22 cellular contexts compared by ENCODE assay signal in the genomic region with DNA sequence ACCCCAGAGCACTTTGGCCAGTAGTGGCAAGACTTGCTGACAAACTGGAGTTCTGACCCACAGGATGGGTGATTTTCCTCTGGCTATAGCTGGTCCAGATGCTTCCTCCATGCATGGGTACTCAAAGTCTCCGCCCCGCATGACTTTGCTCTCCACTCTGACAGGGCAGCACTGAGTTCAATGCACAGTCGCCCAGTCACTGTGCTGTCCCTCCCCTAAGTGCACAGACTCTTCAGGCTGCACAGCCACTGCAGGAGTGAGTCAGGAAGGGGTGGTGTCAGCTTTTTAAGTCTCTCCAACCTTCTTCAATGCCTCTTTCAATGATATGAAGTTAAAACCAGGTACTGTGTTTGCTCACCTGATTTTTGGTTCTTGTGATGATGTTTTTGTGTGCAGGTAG.
"Had no signal": no experiment of that assay in that cellular context is flagged by ENCODE, and none has a peak within 500 bp of the region (broad histone marks: within the 10 kb centered on the region; RNA-seq: fewer than 3 reads in every experiment).

No MANE protein-coding gene starts in this region.

- H3K4me1 ChIP-seq: parathyroid adenoma, stomach, testis, upper lobe of left lung had no signal

- DNase-seq: activated CD4-positive, alpha-beta memory T cell treated with anti-CD3 and anti-CD28 coated beads for 36 hours; activated CD4-positive, alpha-beta T cell treated with anti-CD3 and anti-CD28 coated beads for 36 hours; activated gamma-delta T cell; activated T-cell treated with anti-CD3 and anti-CD28 coated beads, Interleukin-2, amount 50 U/mL, for 48 hours; amniotic stem cell; central memory CD4-positive, alpha-beta T cell; cortex of kidney; effector CD4-positive, alpha-beta T cell; mucosa of descending colon; naive thymus-derived CD4-positive, alpha-beta T cell; stimulated activated CD4-positive, alpha-beta T cell treated with anti-CD3 and anti-CD28 coated beads, Interleukin-1b, Interleukin-23, amount 100 ng/mL, for 48 hours; stomach; T-cell; T-helper 9 cell; testis; upper lobe of left lung; WERI-Rb-1 had no signal

- H3K9me3 ChIP-seq: mucosa of descending colon, neutrophil, testis, upper lobe of left lung had no signal

- FAIRE-seq: endothelial cell of umbilical vein, islet of Langerhans had no signal

- H3K4me3 ChIP-seq: mucosa of descending colon, stomach, testis, upper lobe of left lung had no signal

- H3K4me1 Mint-ChIP-seq: activated CD4-positive, alpha-beta T cell treated with anti-CD3 and anti-CD28 coated beads for 36 hours; naive thymus-derived CD4-positive, alpha-beta T cell; T-cell had no signal

- H3K36me3 Mint-ChIP-seq: activated CD4-positive, alpha-beta memory T cell treated with anti-CD3 and anti-CD28 coated beads for 36 hours had no signal

- H3K36me3 ChIP-seq: neutrophil, stomach, upper lobe of left lung, WERI-Rb-1 had no signal

- H3K4me3 Mint-ChIP-seq: activated CD4-positive, alpha-beta memory T cell treated with anti-CD3 and anti-CD28 coated beads for 36 hours; activated CD4-positive, alpha-beta T cell treated with anti-CD3 and anti-CD28 coated beads for 36 hours; activated naive CD8-positive, alpha-beta T cell; naive thymus-derived CD4-positive, alpha-beta T cell; T-cell had no signal

- H3K27me3 ChIP-seq: neutrophil, stomach, testis, upper lobe of left lung had no signal

- H3K27ac Mint-ChIP-seq: activated CD4-positive, alpha-beta memory T cell treated with anti-CD3 and anti-CD28 coated beads for 36 hours; activated CD4-positive, alpha-beta T cell treated with anti-CD3 and anti-CD28 coated beads for 36 hours; activated naive CD8-positive, alpha-beta T cell; naive thymus-derived CD4-positive, alpha-beta T cell; T-cell had no signal
